Comparison of ENCODE assay signal across 30 cellular contexts in the genomic region with DNA sequence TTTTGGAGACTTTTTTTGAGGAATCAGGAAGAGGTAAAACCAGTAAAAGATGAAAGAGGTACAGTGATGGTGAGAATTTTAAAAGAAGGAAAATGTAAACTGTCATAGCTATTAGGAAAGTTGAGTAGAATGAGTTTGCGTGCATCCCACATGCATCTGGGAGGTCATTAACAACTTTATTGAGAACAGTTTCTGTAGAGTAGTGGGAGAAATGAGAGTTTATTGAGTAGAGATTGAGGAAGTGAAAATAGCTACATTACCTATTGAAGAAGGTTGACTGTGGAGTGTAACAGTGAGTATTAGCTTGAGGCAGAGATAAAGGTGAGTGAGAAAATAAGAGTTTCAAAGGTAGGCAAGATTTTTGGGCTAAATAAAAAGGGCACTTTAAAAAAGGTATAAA. TPM values are rescaled to one million over a fixed set of nuclear protein-coding genes. Genes with fewer than 3 reads are reported as not detected.
DNase-seq lines count a peak whose midpoint lies in the region; ATAC-seq and TF ChIP-seq lines count a peak whose summit lies in the region.
"Had no signal": no experiment of that assay in that cellular context is flagged by ENCODE, and none has a peak within 500 bp of the region (broad histone marks: within the 10 kb centered on the region; RNA-seq: fewer than 3 reads in every experiment).

No MANE protein-coding gene starts in this region.

- no peaks in the 10 kb centered on the region for H3K9me3 ChIP-seq in gastrocnemius medialis
- H3K9me3 ChIP-seq: stomach had no signal

- no peak overlapping the region for H3K27ac ChIP-seq in gastrocnemius medialis
- H3K27ac ChIP-seq: dorsolateral prefrontal cortex, epithelial cell of prostate, skin epidermis, stomach had no signal

- H3K4me1 Mint-ChIP-seq in activated B cell treated with CpG ODN at 0.5 μM for 24 hours: no peaks in the 10 kb centered on the region
- H3K4me1 Mint-ChIP-seq in osteocyte (ENCODE audit: unreplicated experiment): no peaks in the 10 kb centered on the region
- H3K4me1 Mint-ChIP-seq: CD4-positive, CD25-positive, alpha-beta regulatory T cell had no signal

- in situ Hi-C loops in gastrocnemius medialis (cut with MboI; ENCODE audit: low sequenced_read_pairs in 4 of 4): no loop called here

- POLR2A ChIA-PET in activated B cell treated with CpG ODN at 0.5 μM for 24 hours (lab: Charles Lee): no interaction called here

- no peak for TF ChIP-seq CTCF in GM20000 (IDR thresholded peaks at IDR 0.05; ENCODE audit: extremely low read depth, missing control alignments)
- TF ChIP-seq CTCF in activated B cell treated with CpG ODN at 0.5 μM for 24 hours (IDR thresholded peaks at IDR 0.05): no peak
- TF ChIP-seq CTCF in gastrocnemius medialis (IDR thresholded peaks at IDR 0.05 in 4 of 5, conservative IDR thresholded peaks at IDR 0.05 in 1 of 5): no peak
- no peak for TF ChIP-seq CTCF in osteocyte (IDR thresholded peaks at IDR 0.05)

- no peaks in the 10 kb centered on the region for H3K27me3 ChIP-seq in gastrocnemius medialis
- H3K27me3 ChIP-seq: dorsolateral prefrontal cortex, stomach had no signal

- H3K36me3 ChIP-seq in gastrocnemius medialis: no peaks in the 10 kb centered on the region
- H3K36me3 ChIP-seq: stomach had no signal

- no peak overlapping the region for H3K27ac Mint-ChIP-seq in activated B cell treated with CpG ODN at 0.5 μM for 24 hours
- H3K27ac Mint-ChIP-seq in osteocyte (ENCODE audit: unreplicated experiment): no peak overlapping the region
- H3K27ac Mint-ChIP-seq: activated naive CD4-positive, alpha-beta T cell treated with anti-CD3 and anti-CD28 coated beads, Interleukin-2, amount 10 ng/mL, durations not matched to agents 7 days and 5 days; activated T-cell treated with anti-CD3 and anti-CD28 coated beads, Interleukin-2, amount 50 U/mL, for 72 hours; CD4-positive, CD25-positive, alpha-beta regulatory T cell; type B pancreatic cell had no signal

- H3K9me3 Mint-ChIP-seq in activated B cell treated with CpG ODN at 0.5 μM for 24 hours: no peaks in the 10 kb centered on the region
- no peaks in the 10 kb centered on the region for H3K9me3 Mint-ChIP-seq in osteocyte (ENCODE audit: unreplicated experiment)
- H3K9me3 Mint-ChIP-seq: activated naive CD4-positive, alpha-beta T cell treated with anti-CD3 and anti-CD28 coated beads, Interleukin-2, amount 10 ng/mL, durations not matched to agents 7 days and 5 days; activated T-cell treated with anti-CD3 and anti-CD28 coated beads, Interleukin-2, amount 50 U/mL, for 72 hours; CD4-positive, CD25-positive, alpha-beta regulatory T cell; type B pancreatic cell had no signal

- DNase-seq in GM20000 (ENCODE audit: low spot score): peak; percentile 5
- DNase-seq in activated B cell treated with CpG ODN at 0.5 μM for 24 hours: no peak
- no peak for DNase-seq in gastrocnemius medialis
- DNase-seq in CD1c-positive myeloid dendritic cell (ENCODE audit: extremely low spot score): no peak
- DNase-seq in osteocyte (ENCODE audit: extremely low spot score, unreplicated experiment): no peak
- no peak for DNase-seq in DMS153 (lab: John Stamatoyannopoulos, UW)
- DNase-seq: activated CD8-positive, alpha-beta memory T cell treated with anti-CD3 and anti-CD28 coated beads for 24 hours; activated naive CD4-positive, alpha-beta T cell treated with anti-CD3 and anti-CD28 coated beads, Interleukin-2, amount 10 ng/mL, durations not matched to agents 7 days and 5 days; activated T-cell treated with anti-CD3 and anti-CD28 coated beads, Interleukin-2, amount 50 U/mL, for 72 hours; aorta; caudate nucleus; CD4-positive, CD25-positive, alpha-beta regulatory T cell; dorsolateral prefrontal cortex; foreskin fibroblast; GF-D8; hypothalamus; NCI-H146; NCI-H748 treated with DMSO at 0.1 percent for 48 hours; OCI-M1; stimulated activated CD4-positive, alpha-beta T cell treated with anti-CD3 and anti-CD28 coated beads, Interleukin-2, amount 100 ng/mL, for 48 hours; stomach had no signal

- H3K4me3 Mint-ChIP-seq in activated B cell treated with CpG ODN at 0.5 μM for 24 hours (no peak overlapping the region), osteocyte (ENCODE audit: unreplicated experiment) (no peak overlapping the region)
- H3K4me3 Mint-ChIP-seq: activated naive CD4-positive, alpha-beta T cell treated with anti-CD3 and anti-CD28 coated beads, Interleukin-2, amount 10 ng/mL, durations not matched to agents 7 days and 5 days; activated T-cell treated with anti-CD3 and anti-CD28 coated beads, Interleukin-2, amount 50 U/mL, for 72 hours; CD4-positive, CD25-positive, alpha-beta regulatory T cell; type B pancreatic cell had no signal

- H3K4me3 ChIP-seq in gastrocnemius medialis: no peak overlapping the region
- H3K4me3 ChIP-seq: dorsolateral prefrontal cortex, skin epidermis, stomach had no signal

- CTCF ChIA-PET in activated B cell treated with CpG ODN at 0.5 μM for 24 hours (lab: Charles Lee): no interaction called here

- no peak for TF ChIP-seq POLR2A in gastrocnemius medialis (IDR thresholded peaks at IDR 0.05)

- ATAC-seq in GM18520 (IDR thresholded peaks at IDR 0.05; ENCODE audit: unreplicated experiment): peak; percentile 53
- ATAC-seq in HG02938 (IDR thresholded peaks at IDR 0.05; ENCODE audit: unreplicated experiment): peak; percentile 75
- peak; percentile 34 for ATAC-seq in activated B cell treated with CpG ODN at 0.5 μM for 24 hours (ENCODE audit: low read depth)
- no peak for ATAC-seq in gastrocnemius medialis
- ATAC-seq: activated T-cell treated with anti-CD3 and anti-CD28 coated beads, Interleukin-2, amount 50 U/mL, for 72 hours; HCT116; Right ventricle myocardium inferior had no signal

- H3K36me3 Mint-ChIP-seq in activated B cell treated with CpG ODN at 0.5 μM for 24 hours (ENCODE audit: low read depth) (peaks cover 15% of the 10 kb centered on the region), osteocyte (ENCODE audit: unreplicated experiment) (peaks cover 6% of the 10 kb centered on the region)

- no peaks in the 10 kb centered on the region for H3K4me1 ChIP-seq in gastrocnemius medialis
- H3K4me1 ChIP-seq: stomach had no signal

- intact Hi-C loops in activated B cell treated with CpG ODN at 0.5 μM for 24 hours (cut with micrococcal nuclease) (no loop called here), gastrocnemius medialis (cut with DNase I; ENCODE audit: low total_unique reads) (no loop called here)

- H3K27me3 Mint-ChIP-seq in activated B cell treated with CpG ODN at 0.5 μM for 24 hours (no peaks in the 10 kb centered on the region), osteocyte (ENCODE audit: unreplicated experiment) (no peaks in the 10 kb centered on the region)
- H3K27me3 Mint-ChIP-seq: activated naive CD4-positive, alpha-beta T cell treated with anti-CD3 and anti-CD28 coated beads, Interleukin-2, amount 10 ng/mL, durations not matched to agents 7 days and 5 days; CD4-positive, CD25-positive, alpha-beta regulatory T cell; type B pancreatic cell had no signal

RNA-seq across cellular contexts. Expression of gene BRCA2, which starts 38.7 kb away (rescaled TPM):
- 4.5 and 6.6 TPM in 2 replicates for total RNA-seq in activated B cell treated with CpG ODN at 0.5 μM for 24 hours
- under 1 TPM; 0.02 to 0.20 (median 0.12) TPM for total RNA-seq in gastrocnemius medialis
- 2.6 and 2.8 TPM in 2 replicates for total RNA-seq in osteocyte

RNA-seq across cellular contexts. Expression of gene ZAR1L, which starts 38.9 kb away (rescaled TPM):
- total RNA-seq in activated B cell treated with CpG ODN at 0.5 μM for 24 hours (not detected in 2 replicates), gastrocnemius medialis (not detected), osteocyte (not detected in 2 replicates)
- total RNA-seq: activated T-cell treated with anti-CD3 and anti-CD28 coated beads, Interleukin-2, amount 50 U/mL, for 72 hours; aorta; CD4-positive, CD25-positive, alpha-beta regulatory T cell; liver; MCF 10A; Right ventricle myocardium inferior; stomach had no signal

Comparison
In these comparisons a context has a peak if more than half of its experiments do, and no peak if none do; other contexts are left out.
1. ATAC-seq: peak in GM18520 (single experiment), HG02938 (single experiment) and activated B cell treated with CpG ODN at 0.5 μM for 24 hours (single experiment); none in gastrocnemius medialis (0 of 2).